8 cellular contexts compared by ENCODE assay signal in the genomic region with DNA sequence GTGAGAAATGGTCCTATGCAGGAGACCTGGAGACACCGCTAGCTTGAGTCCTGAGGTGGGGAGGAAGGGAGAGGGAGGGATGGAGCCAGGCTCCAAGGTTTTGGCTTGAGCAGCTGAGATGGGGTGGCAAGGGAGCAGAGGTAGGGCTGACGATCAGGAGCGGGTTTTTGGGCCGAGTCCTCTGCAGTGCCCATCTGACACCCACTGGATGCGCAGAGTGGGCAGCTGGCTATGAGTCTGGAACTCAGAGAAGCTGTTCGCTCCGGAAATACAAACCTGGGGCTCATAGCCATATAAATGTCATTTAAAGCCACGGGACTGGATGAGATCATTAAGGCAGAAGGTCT. TPM values are rescaled to one million over a fixed set of nuclear protein-coding genes. Genes with fewer than 3 reads are reported as not detected.
A peak's percentile ranks its signal among the peaks of the same experiment; 100 is the strongest.
DNase-seq lines count a peak whose midpoint lies in the region; ATAC-seq and TF ChIP-seq lines count a peak whose summit lies in the region.

No MANE protein-coding gene starts in this region.

- H3K9ac ChIP-seq in neural cell (ENCODE audit: low read length), result peak overlapping the region; percentile 30

- peak overlapping the region; percentile 35 for H3K4me3 ChIP-seq in LNCaP clone FGC (ENCODE audit: low read depth, low read length)
- peak overlapping the region; percentile 55 for H3K4me3 ChIP-seq in ectodermal cell (ENCODE audit: insufficient read depth, low read depth, low read length)
- H3K4me3 ChIP-seq in neural cell (ENCODE audit: low read length), result peak overlapping the region; percentile 78

- WGBS in ectodermal cell, 2 experiments, result 29 to 36% methylated on average over 8 of the region's 8 CpGs

- peaks cover 50% of the 10 kb centered on the region for H3K27me3 ChIP-seq in ectodermal cell (ENCODE audit: control insufficient read depth, insufficient read depth, low read length, poor library complexity, severe bottlenecking)
- peaks cover 21% of the 10 kb centered on the region for H3K27me3 ChIP-seq in neural cell (ENCODE audit: insufficient read depth, low read depth, low read length)

- H3K27ac ChIP-seq in C4-2B, result peak overlapping the region; percentile 59; the same call in 1 of the 2 replicates
- no peak overlapping the region for H3K27ac ChIP-seq in ectodermal cell (ENCODE audit: insufficient read depth, low read depth, low read length, poor library complexity, severe bottlenecking)
- no peak overlapping the region for H3K27ac ChIP-seq in neural cell (ENCODE audit: low read length)

- H3K36me3 ChIP-seq in ectodermal cell (ENCODE audit: control insufficient read depth, insufficient read depth, low read length), result no peaks in the 10 kb centered on the region
- H3K36me3 ChIP-seq in neural cell (ENCODE audit: insufficient read depth, low read length), result no peaks in the 10 kb centered on the region

- H2AFZ ChIP-seq in neural cell (ENCODE audit: low read depth, low read length), result no peak overlapping the region

- no peaks in the 10 kb centered on the region for H3K79me2 ChIP-seq in neural cell (replicated peaks; ENCODE audit: insufficient read depth, low read length)

- peaks cover 8% of the 10 kb centered on the region for H3K4me1 ChIP-seq in ectodermal cell (ENCODE audit: control insufficient read depth, insufficient read depth, low read length)

- H3F3A ChIP-seq in neural cell (ENCODE audit: insufficient read depth, low read length, poor library complexity, severe bottlenecking), result no peaks in the 10 kb centered on the region

- H3K9me3 ChIP-seq in ectodermal cell (ENCODE audit: control insufficient read depth, low read length) (no peaks in the 10 kb centered on the region), neural cell (ENCODE audit: low read length) (no peaks in the 10 kb centered on the region)

- TF ChIP-seq EP300 in neural cell (conservative IDR thresholded peaks at IDR 0.05; ENCODE audit: poor library complexity, severe bottlenecking), result no peak

- H3K4me2 ChIP-seq in neural cell (ENCODE audit: low read length), result peak overlapping the region; percentile 19

- ATAC-seq in GM18861 (IDR thresholded peaks at IDR 0.05; ENCODE audit: unreplicated experiment), result no peak
- ATAC-seq in GM19328 (IDR thresholded peaks at IDR 0.05; ENCODE audit: unreplicated experiment), result no peak
- ATAC-seq in HG02759 (IDR thresholded peaks at IDR 0.05; ENCODE audit: unreplicated experiment), result no peak

- DNase-seq in LNCaP clone FGC (ENCODE audit: low read depth), result no peak
- DNase-seq in stimulated activated CD4-positive, alpha-beta T cell treated with anti-CD3 and anti-CD28 coated beads, Interleukin-2, amount 100 ng/mL, for 24 hours, result no peak

- H3K9me2 ChIP-seq in neural cell (ENCODE audit: insufficient read depth, low read length), result no peaks in the 10 kb centered on the region

- TF ChIP-seq CTCF in C4-2B (conservative IDR thresholded peaks at IDR 0.05) (no peak), LNCaP clone FGC (IDR thresholded peaks at IDR 0.05; ENCODE audit: control insufficient read depth, extremely low read depth, insufficient read depth) (no peak), neural cell (IDR thresholded peaks at IDR 0.05; ENCODE audit: poor library complexity, severe bottlenecking) (no peak)

- no peak for TF ChIP-seq RAD21 in neural cell (conservative IDR thresholded peaks at IDR 0.05)

- H4K20me1 ChIP-seq in neural cell (ENCODE audit: insufficient read depth), result no peaks in the 10 kb centered on the region

TF ChIP-seq in neural cell, 6 proteins besides CTCF, POLR2A, EP300 and RAD21:
- no peak for TF ChIP-seq MXI1 (conservative IDR thresholded peaks at IDR 0.05; ENCODE audit: poor library complexity, severe bottlenecking)
- TF ChIP-seq, protein P1, sequence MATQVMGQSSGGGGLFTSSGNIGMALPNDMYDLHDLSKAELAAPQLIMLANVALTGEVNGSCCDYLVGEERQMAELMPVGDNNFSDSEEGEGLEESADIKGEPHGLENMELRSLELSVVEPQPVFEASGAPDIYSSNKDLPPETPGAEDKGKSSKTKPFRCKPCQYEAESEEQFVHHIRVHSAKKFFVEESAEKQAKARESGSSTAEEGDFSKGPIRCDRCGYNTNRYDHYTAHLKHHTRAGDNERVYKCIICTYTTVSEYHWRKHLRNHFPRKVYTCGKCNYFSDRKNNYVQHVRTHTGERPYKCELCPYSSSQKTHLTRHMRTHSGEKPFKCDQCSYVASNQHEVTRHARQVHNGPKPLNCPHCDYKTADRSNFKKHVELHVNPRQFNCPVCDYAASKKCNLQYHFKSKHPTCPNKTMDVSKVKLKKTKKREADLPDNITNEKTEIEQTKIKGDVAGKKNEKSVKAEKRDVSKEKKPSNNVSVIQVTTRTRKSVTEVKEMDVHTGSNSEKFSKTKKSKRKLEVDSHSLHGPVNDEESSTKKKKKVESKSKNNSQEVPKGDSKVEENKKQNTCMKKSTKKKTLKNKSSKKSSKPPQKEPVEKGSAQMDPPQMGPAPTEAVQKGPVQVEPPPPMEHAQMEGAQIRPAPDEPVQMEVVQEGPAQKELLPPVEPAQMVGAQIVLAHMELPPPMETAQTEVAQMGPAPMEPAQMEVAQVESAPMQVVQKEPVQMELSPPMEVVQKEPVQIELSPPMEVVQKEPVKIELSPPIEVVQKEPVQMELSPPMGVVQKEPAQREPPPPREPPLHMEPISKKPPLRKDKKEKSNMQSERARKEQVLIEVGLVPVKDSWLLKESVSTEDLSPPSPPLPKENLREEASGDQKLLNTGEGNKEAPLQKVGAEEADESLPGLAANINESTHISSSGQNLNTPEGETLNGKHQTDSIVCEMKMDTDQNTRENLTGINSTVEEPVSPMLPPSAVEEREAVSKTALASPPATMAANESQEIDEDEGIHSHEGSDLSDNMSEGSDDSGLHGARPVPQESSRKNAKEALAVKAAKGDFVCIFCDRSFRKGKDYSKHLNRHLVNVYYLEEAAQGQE (IDR thresholded peaks at IDR 0.05; ENCODE audit: borderline replicate concordance), result no peak
- TF ChIP-seq SMC3 (conservative IDR thresholded peaks at IDR 0.05; ENCODE audit: poor library complexity), result no peak
- no peak for TF ChIP-seq TAF1 (IDR thresholded peaks at IDR 0.05; ENCODE audit: low read depth)
- no peak for TF ChIP-seq POLR2AphosphoS5 (IDR thresholded peaks at IDR 0.05)
- TF ChIP-seq EZH2 (IDR thresholded peaks at IDR 0.05; ENCODE audit: borderline replicate concordance, insufficient read depth, low read length, poor library complexity, severe bottlenecking), result no peak

RNA-seq across cellular contexts. Expression of a gene that starts 0.5 kb away (rescaled TPM):
- polyA plus RNA-seq in ectodermal cell (2013, experiment 1 of 4), result 1.4 TPM
- polyA plus RNA-seq in ectodermal cell (2013, experiment 2 of 4), result 1.2 TPM
- 1.9 TPM for polyA plus RNA-seq in ectodermal cell (2013, experiment 3 of 4)
- 0.97 TPM for polyA plus RNA-seq in ectodermal cell (2013, experiment 4 of 4)
- polyA plus RNA-seq in neural cell, result 2.1 and 4.8 TPM in 2 replicates
- polyA minus RNA-seq in neural cell, result 1.9 and 2.4 TPM in 2 replicates

RNA-seq across cellular contexts. Expression of a gene that starts 19.7 kb away (rescaled TPM):
- 29.6 TPM for polyA plus RNA-seq in ectodermal cell (2013, experiment 1 of 4)
- 30.2 TPM for polyA plus RNA-seq in ectodermal cell (2013, experiment 2 of 4)
- polyA plus RNA-seq in ectodermal cell (2013, experiment 3 of 4), result 24.4 TPM
- polyA plus RNA-seq in ectodermal cell (2013, experiment 4 of 4), result 27.4 TPM
- polyA plus RNA-seq in neural cell, result 18.5 and 20.0 TPM in 2 replicates
- polyA minus RNA-seq in neural cell, result 26.5 and 32.6 TPM in 2 replicates
